In genomic region chr1:146409817-146410441, GRCh38 we compare ENCODE assay signal across 8 cellular contexts.
DNase-seq lines count a peak whose midpoint lies in the region; ATAC-seq and TF ChIP-seq lines count a peak whose summit lies in the region.
"Not testable (repeated sequence)": the region's sequence is repeated elsewhere in the genome, so short reads cannot be mapped to it uniquely, and the experiment has no call there.

No MANE protein-coding gene starts in this region.

- peak overlapping the region; percentile 66 for H3K4me3 Mint-ChIP-seq in activated naive CD4-positive, alpha-beta T cell treated with anti-CD3 and anti-CD28 coated beads, Interleukin-2, amount 50 U/mL, for 24 hours
- peak overlapping the region; percentile 65 for H3K4me3 Mint-ChIP-seq in natural killer cell treated with Interleukin-12 subunit alpha and Interleukin-12 subunit beta and Interleukin-15 and Interleukin-18, amount 100 ng/mL, for 72 hours
- peak overlapping the region; percentile 32 to 53 for H3K4me3 Mint-ChIP-seq in stimulated activated naive CD8-positive, alpha-beta T cell treated with anti-CD3 and anti-CD28 coated beads, Interleukin-15, amount 100 ng/mL, for 72 hours

- H3K27ac Mint-ChIP-seq in activated naive CD4-positive, alpha-beta T cell treated with anti-CD3 and anti-CD28 coated beads, Interleukin-2, amount 50 U/mL, for 24 hours = peak overlapping the region; percentile 90
- H3K27ac Mint-ChIP-seq in natural killer cell treated with Interleukin-12 subunit alpha and Interleukin-12 subunit beta and Interleukin-15 and Interleukin-18, amount 100 ng/mL, for 72 hours = peak overlapping the region; percentile 76 to 89
- H3K27ac Mint-ChIP-seq in stimulated activated naive CD8-positive, alpha-beta T cell treated with anti-CD3 and anti-CD28 coated beads, Interleukin-15, amount 100 ng/mL, for 72 hours = peak overlapping the region; percentile 98

- H3K4me2 ChIP-seq in PC-9 (peak overlapping the region; percentile 76), hepatocyte (peak overlapping the region; percentile 55)

- CTCF ChIA-PET in PC-9 (lab: Charles Lee) = not testable (repeated sequence)

- H3K9me3 ChIP-seq in PC-9 (ENCODE audit: insufficient read depth, low read depth); ectodermal cell (ENCODE audit: control insufficient read depth, low read length); hepatocyte (ENCODE audit: low read depth): not testable (repeated sequence)

- not testable (repeated sequence) for H2AFZ ChIP-seq in PC-9, hepatocyte

- H3K36me3 ChIP-seq in PC-9 (ENCODE audit: low read depth); ectodermal cell (ENCODE audit: control insufficient read depth, insufficient read depth, low read length); hepatocyte (replicated peaks; ENCODE audit: insufficient read depth, low read depth): not testable (repeated sequence)

- POLR2A ChIA-PET in PC-9 (lab: Charles Lee; ENCODE audit: unreplicated experiment) = not testable (repeated sequence)

- ATAC-seq in HG03280 (IDR thresholded peaks at IDR 0.05; ENCODE audit: unreplicated experiment) = peak; percentile 76
- peak; percentile 91 for ATAC-seq in natural killer cell treated with Interleukin-12 subunit alpha and Interleukin-12 subunit beta and Interleukin-15 and Interleukin-18, amount 100 ng/mL, for 72 hours
- ATAC-seq in stimulated activated naive CD8-positive, alpha-beta T cell treated with anti-CD3 and anti-CD28 coated beads, Interleukin-15, amount 100 ng/mL, for 72 hours = peak; percentile 91

- DNase-seq in DMS53 (lab: John Stamatoyannopoulos, UW) (peak; percentile 92), PC-9 (peak; percentile 76 to 99), hepatocyte (ENCODE audit: low spot score) (peak; percentile 9)
- peak; percentile 60 for DNase-seq in natural killer cell treated with Interleukin-12 subunit alpha and Interleukin-12 subunit beta and Interleukin-15 and Interleukin-18, amount 100 ng/mL, for 72 hours (ENCODE audit: low spot score)
- DNase-seq in stimulated activated naive CD8-positive, alpha-beta T cell treated with anti-CD3 and anti-CD28 coated beads, Interleukin-15, amount 100 ng/mL, for 72 hours = peak; percentile 32 to 71

- not testable (repeated sequence) for H3K27me3 Mint-ChIP-seq in activated naive CD4-positive, alpha-beta T cell treated with anti-CD3 and anti-CD28 coated beads, Interleukin-2, amount 50 U/mL, for 24 hours; natural killer cell treated with Interleukin-12 subunit alpha and Interleukin-12 subunit beta and Interleukin-15 and Interleukin-18, amount 100 ng/mL, for 72 hours; stimulated activated naive CD8-positive, alpha-beta T cell treated with anti-CD3 and anti-CD28 coated beads, Interleukin-15, amount 100 ng/mL, for 72 hours

- peak overlapping the region; percentile 82 for H3K27ac ChIP-seq in PC-9
- H3K27ac ChIP-seq in ectodermal cell (ENCODE audit: insufficient read depth, low read depth, low read length, poor library complexity, severe bottlenecking) = peak overlapping the region; percentile 84
- not testable (repeated sequence) for H3K27ac ChIP-seq in hepatocyte

- intact Hi-C loops in PC-9 (cut with micrococcal nuclease; ENCODE audit: unreplicated experiment) = not testable (repeated sequence)

- H3K79me2 ChIP-seq in PC-9 (ENCODE audit: low read depth); hepatocyte: not testable (repeated sequence)

- TF ChIP-seq CTCF in PC-9 (conservative IDR thresholded peaks at IDR 0.05); hepatocyte (IDR thresholded peaks at IDR 0.05; ENCODE audit: poor library complexity): not testable (repeated sequence)

- not testable (repeated sequence) for H3F3A ChIP-seq in PC-9 (ENCODE audit: insufficient read depth, low read depth)

- not testable (repeated sequence) for H3K4me1 ChIP-seq in PC-9 (replicated peaks; ENCODE audit: insufficient read depth); ectodermal cell (ENCODE audit: control insufficient read depth, insufficient read depth, low read length); hepatocyte (ENCODE audit: insufficient read depth)

- TSS peak; percentile 100 for BruUV-seq in PC-9 (replicated peaks; lab: Mats Ljungman, UMichigan)

- not testable (repeated sequence) for H3K27me3 ChIP-seq in PC-9 (ENCODE audit: insufficient read depth, low read depth); ectodermal cell (ENCODE audit: control insufficient read depth, insufficient read depth, low read length, poor library complexity, severe bottlenecking); hepatocyte

- 30 to 40% methylated on average over 21 to 25 of the region's 26 CpGs for WGBS in ectodermal cell, 2 experiments
- 76% methylated on average over 12 of the region's 26 CpGs for WGBS in hepatocyte (ENCODE audit: low lambda C conversion rate, missing lambda C conversion rate)

- H3K4me1 Mint-ChIP-seq in activated naive CD4-positive, alpha-beta T cell treated with anti-CD3 and anti-CD28 coated beads, Interleukin-2, amount 50 U/mL, for 24 hours = peaks cover 12% of the 10 kb centered on the region
- H3K4me1 Mint-ChIP-seq in natural killer cell treated with Interleukin-12 subunit alpha and Interleukin-12 subunit beta and Interleukin-15 and Interleukin-18, amount 100 ng/mL, for 72 hours (ENCODE audit: low read depth in 2 of 2) = not testable (repeated sequence)
- peaks cover 14% of the 10 kb centered on the region for H3K4me1 Mint-ChIP-seq in stimulated activated naive CD8-positive, alpha-beta T cell treated with anti-CD3 and anti-CD28 coated beads, Interleukin-15, amount 100 ng/mL, for 72 hours

- H3K9me3 Mint-ChIP-seq in activated naive CD4-positive, alpha-beta T cell treated with anti-CD3 and anti-CD28 coated beads, Interleukin-2, amount 50 U/mL, for 24 hours; natural killer cell treated with Interleukin-12 subunit alpha and Interleukin-12 subunit beta and Interleukin-15 and Interleukin-18, amount 100 ng/mL, for 72 hours; stimulated activated naive CD8-positive, alpha-beta T cell treated with anti-CD3 and anti-CD28 coated beads, Interleukin-15, amount 100 ng/mL, for 72 hours: not testable (repeated sequence)

- H4K20me1 ChIP-seq in PC-9 (ENCODE audit: insufficient read depth); hepatocyte (ENCODE audit: insufficient read depth, poor library complexity, severe bottlenecking): not testable (repeated sequence)

- not testable (repeated sequence) for H3K9me2 ChIP-seq in PC-9 (ENCODE audit: insufficient read depth); hepatocyte (replicated peaks; ENCODE audit: insufficient read depth)

- H3K4me3 ChIP-seq in PC-9 = peak overlapping the region; percentile 41; the same call in 1 of the 2 replicates
- H3K4me3 ChIP-seq in ectodermal cell (ENCODE audit: insufficient read depth, low read depth, low read length); hepatocyte: not testable (repeated sequence)

- not testable (repeated sequence) for H3K36me3 Mint-ChIP-seq in activated naive CD4-positive, alpha-beta T cell treated with anti-CD3 and anti-CD28 coated beads, Interleukin-2, amount 50 U/mL, for 24 hours; natural killer cell treated with Interleukin-12 subunit alpha and Interleukin-12 subunit beta and Interleukin-15 and Interleukin-18, amount 100 ng/mL, for 72 hours

Comparison
In these comparisons a context has a peak if more than half of its experiments do, and no peak if none do; other contexts are left out.
1. DNase-seq: peak in every context shown above with its lines; median percentile 92 in DMS53; 88 in PC-9; 60 in natural killer cell treated with Interleukin-12 subunit alpha and Interleukin-12 subunit beta and Interleukin-15 and Interleukin-18, amount 100 ng/mL, for 72 hours; 52 in stimulated activated naive CD8-positive, alpha-beta T cell treated with anti-CD3 and anti-CD28 coated beads, Interleukin-15, amount 100 ng/mL, for 72 hours; 9 in hepatocyte.